ENCODE assay signal across 1 cellular context in genomic region chr16:74580828-74581227, GRCh38.
TF ChIP-seq lines count a peak whose summit lies in the region.

No MANE protein-coding gene starts in this region.

TF ChIP-seq in GM12878, 131 proteins besides CTCF, POLR2A, EP300 and RAD21 (continued from another document):
- TF ChIP-seq FOS (IDR thresholded peaks at IDR 0.05; ENCODE audit: borderline replicate concordance, extremely low read depth, insufficient read length), result no peak
- no peak for TF ChIP-seq CEBPB (IDR thresholded peaks at IDR 0.05; ENCODE audit: borderline replicate concordance in 1 of 2, low read depth in 2 of 2, low read length in 2 of 2)
- TF ChIP-seq FOXM1 (IDR thresholded peaks at IDR 0.05; ENCODE audit: low read depth, low read length), result peak; percentile 56; the same call in 1 of the 2 replicates
- TF ChIP-seq CHD4 (IDR thresholded peaks at IDR 0.05), result no peak
- TF ChIP-seq CHD2 (IDR thresholded peaks at IDR 0.05; ENCODE audit: borderline replicate concordance, low read depth, low read length), result no peak
- no peak for TF ChIP-seq SMAD1 (IDR thresholded peaks at IDR 0.05; ENCODE audit: low read depth, partially characterized antibody)
- TF ChIP-seq KLF5 (IDR thresholded peaks at IDR 0.05; ENCODE audit: partially characterized antibody), result no peak
- no peak for TF ChIP-seq IRF3 (IDR thresholded peaks at IDR 0.05)
- TF ChIP-seq NFIC (IDR thresholded peaks at IDR 0.05; ENCODE audit: low read depth, low read length), result peak; percentile 72
- no peak for TF ChIP-seq RCOR1 (conservative IDR thresholded peaks at IDR 0.05; ENCODE audit: low read depth, low read length)
- TF ChIP-seq TCF12 (IDR thresholded peaks at IDR 0.05; ENCODE audit: low read depth, low read length), result 0 out of 2 replicates have a peak, but pooled peaks have one; percentile 35
- no peak for TF ChIP-seq TCF7 (IDR thresholded peaks at IDR 0.05; ENCODE audit: borderline replicate concordance)
- no peak for TF ChIP-seq NR2C2 (IDR thresholded peaks at IDR 0.05; ENCODE audit: borderline replicate concordance, control insufficient read depth, insufficient read length, low read depth)
- TF ChIP-seq SPI1 (IDR thresholded peaks at IDR 0.05; ENCODE audit: borderline replicate concordance, insufficient read depth, low read depth, low read length), result no peak
- no peak for TF ChIP-seq ATF3 (IDR thresholded peaks at IDR 0.05; ENCODE audit: borderline replicate concordance, extremely low read depth, low read depth, low read length)
- TF ChIP-seq SREBF2 (IDR thresholded peaks at IDR 0.05; ENCODE audit: low read length), result no peak
- TF ChIP-seq SUZ12 (IDR thresholded peaks at IDR 0.05; ENCODE audit: unreplicated experiment), result no peak
- no peak for TF ChIP-seq POLR2AphosphoS5 (IDR thresholded peaks at IDR 0.05; ENCODE audit: low read length)
- TF ChIP-seq ZNF592 (IDR thresholded peaks at IDR 0.05), result no peak
- no peak for TF ChIP-seq SP1 (IDR thresholded peaks at IDR 0.05; ENCODE audit: low read depth, low read length)
- TF ChIP-seq ESRRA (IDR thresholded peaks at IDR 0.05; ENCODE audit: low read length), result no peak
- no peak for TF ChIP-seq ZBTB4 (CRISPR knock-in tag; IDR thresholded peaks at IDR 0.05)
- peak; percentile 84 for TF ChIP-seq MEF2B (IDR thresholded peaks at IDR 0.05; ENCODE audit: partially characterized antibody, poor library complexity, severe bottlenecking)
- TF ChIP-seq POLR2AphosphoS2 (IDR thresholded peaks at IDR 0.05; ENCODE audit: low read depth, low read length), result no peak
- no peak for TF ChIP-seq NKRF (conservative IDR thresholded peaks at IDR 0.05)
- TF ChIP-seq CEBPZ (IDR thresholded peaks at IDR 0.05; ENCODE audit: low read depth, low read length), result no peak
- TF ChIP-seq IKZF1 (conservative IDR thresholded peaks at IDR 0.05), result peak; percentile 45
- TF ChIP-seq ZBTB11 (CRISPR knock-in tag; IDR thresholded peaks at IDR 0.05), result no peak
- no peak for TF ChIP-seq ZZZ3 (IDR thresholded peaks at IDR 0.05; ENCODE audit: control insufficient read depth, insufficient read length, low read depth)
- TF ChIP-seq ZBTB40 (IDR thresholded peaks at IDR 0.05; ENCODE audit: borderline replicate concordance), result no peak
